Comparison of ENCODE assay signal across 1 cellular context in genomic region chr11:18526521-18527296, GRCh38.
TF ChIP-seq lines count a peak whose summit lies in the region.

TSS of gene TSG101 (minus strand) at chr11:18526942. CDS start at chr11:18526816, 126 bp downstream.

TF ChIP-seq in WTC11, 78 proteins besides CTCF, POLR2A, EP300 and RAD21 (continued from another document and continues in another):
- TF ChIP-seq E2F4 (CRISPR knock-in tag; IDR thresholded peaks at IDR 0.05; ENCODE audit: borderline replicate concordance, low read depth) (no peak), ZNF138 (CRISPR knock-in tag; conservative IDR thresholded peaks at IDR 0.05) (no peak), ZNF512 (CRISPR knock-in tag; IDR thresholded peaks at IDR 0.05; ENCODE audit: borderline replicate concordance) (no peak), CREM (CRISPR knock-in tag; IDR thresholded peaks at IDR 0.05) (peak; percentile 98), ESRRA (CRISPR knock-in tag; IDR thresholded peaks at IDR 0.05; ENCODE audit: borderline replicate concordance) (no peak), PREB (CRISPR knock-in tag; IDR thresholded peaks at IDR 0.05; ENCODE audit: borderline replicate concordance) (no peak), ZNF219 (CRISPR knock-in tag; IDR thresholded peaks at IDR 0.05; ENCODE audit: borderline replicate concordance) (no peak), FOXK1 (CRISPR knock-in tag; IDR thresholded peaks at IDR 0.05) (peak; percentile 95), ZBTB43 (CRISPR knock-in tag; IDR thresholded peaks at IDR 0.05) (no peak), ZNF423 (CRISPR knock-in tag; IDR thresholded peaks at IDR 0.05) (no peak), KAT7 (CRISPR knock-in tag; IDR thresholded peaks at IDR 0.05; ENCODE audit: borderline replicate concordance) (no peak), ZNF232 (CRISPR knock-in tag; IDR thresholded peaks at IDR 0.05) (0 out of 2 replicates have a peak, but pooled peaks have one; percentile 60), NR2C2 (CRISPR knock-in tag; IDR thresholded peaks at IDR 0.05) (no peak), SP1 (CRISPR knock-in tag; conservative IDR thresholded peaks at IDR 0.05) (peak; percentile 72), JUN (CRISPR knock-in tag; IDR thresholded peaks at IDR 0.05) (peak; percentile 67; the same call in 1 of the 2 replicates), FOXP4 (CRISPR knock-in tag; IDR thresholded peaks at IDR 0.05) (peak; percentile 32; the same call in 1 of the 2 replicates), FOXP1 (CRISPR knock-in tag; IDR thresholded peaks at IDR 0.05; ENCODE audit: borderline replicate concordance) (peak; percentile 84; the same call in 1 of the 2 replicates), ETV6 (CRISPR knock-in tag; IDR thresholded peaks at IDR 0.05) (peak; percentile 87; the same call in 1 of the 2 replicates), SMAD3 (CRISPR knock-in tag; IDR thresholded peaks at IDR 0.05; ENCODE audit: borderline replicate concordance) (no peak), ZNF416 (CRISPR knock-in tag; IDR thresholded peaks at IDR 0.05) (peak; percentile 57; the same call in 1 of the 2 replicates), HMGA2 (CRISPR knock-in tag; IDR thresholded peaks at IDR 0.05) (no peak), AFF4 (CRISPR knock-in tag; IDR thresholded peaks at IDR 0.05; ENCODE audit: borderline replicate concordance) (no peak; the same call in 1 of the 2 replicates), NFE2L1 (CRISPR knock-in tag; IDR thresholded peaks at IDR 0.05) (no peak), FOXJ3 (CRISPR knock-in tag; IDR thresholded peaks at IDR 0.05; ENCODE audit: borderline replicate concordance) (no peak), SOX15 (CRISPR knock-in tag; IDR thresholded peaks at IDR 0.05) (no peak), RORB (CRISPR knock-in tag; IDR thresholded peaks at IDR 0.05) (no peak), MXD4 (CRISPR knock-in tag; IDR thresholded peaks at IDR 0.05; ENCODE audit: borderline replicate concordance) (no peak), ZNF263 (CRISPR knock-in tag; IDR thresholded peaks at IDR 0.05; ENCODE audit: low read depth) (no peak), NFATC4 (CRISPR knock-in tag; IDR thresholded peaks at IDR 0.05) (no peak), USF2 (CRISPR knock-in tag; IDR thresholded peaks at IDR 0.05) (no peak), CBFB (CRISPR knock-in tag; IDR thresholded peaks at IDR 0.05; ENCODE audit: low read depth) (no peak), MYBL2 (CRISPR knock-in tag; IDR thresholded peaks at IDR 0.05) (peak; percentile 68; the same call in 1 of the 2 replicates), ARID4B (CRISPR knock-in tag; IDR thresholded peaks at IDR 0.05; ENCODE audit: borderline replicate concordance) (peak; percentile 73; the same call in 1 of the 2 replicates), HMGXB4 (CRISPR knock-in tag; IDR thresholded peaks at IDR 0.05) (peak; percentile 67; the same call in 1 of the 2 replicates), ELF4 (CRISPR knock-in tag; IDR thresholded peaks at IDR 0.05; ENCODE audit: low read depth) (no peak), ATF2 (CRISPR knock-in tag; IDR thresholded peaks at IDR 0.05; ENCODE audit: borderline replicate concordance, low read depth) (no peak)
